Comparison of ENCODE assay signal across 1 cellular context in genomic region chr2:215428060-215428910, GRCh38.
TF ChIP-seq lines count a peak whose summit lies in the region.

No MANE protein-coding gene starts in this region.

TF ChIP-seq in endothelial cell of umbilical vein, 7 proteins besides CTCF, POLR2A, EP300 and RAD21:
- no peak for TF ChIP-seq EZH2 (IDR thresholded peaks at IDR 0.05; ENCODE audit: borderline replicate concordance, low read depth, low read length, severe bottlenecking)
- TF ChIP-seq MAX (IDR thresholded peaks at IDR 0.05; ENCODE audit: insufficient read depth, insufficient read length), result no peak
- TF ChIP-seq MYC (IDR thresholded peaks at IDR 0.05; ENCODE audit: low read depth, low read length), result no peak
- TF ChIP-seq JUN (IDR thresholded peaks at IDR 0.05; ENCODE audit: borderline replicate concordance, insufficient read depth, insufficient read length, low read depth), result no peak
- TF ChIP-seq FOS (IDR thresholded peaks at IDR 0.05; ENCODE audit: borderline replicate concordance, insufficient read depth, low read length), result no peak
- no peak for TF ChIP-seq GATA2 (IDR thresholded peaks at IDR 0.05; ENCODE audit: insufficient read depth, insufficient read length, low read depth, low read length)
- TF ChIP-seq POLR2AphosphoS5 (IDR thresholded peaks at IDR 0.05; ENCODE audit: insufficient read depth, low read depth, low read length), result no peak
